13 cellular contexts compared by ENCODE assay signal in the genomic region with DNA sequence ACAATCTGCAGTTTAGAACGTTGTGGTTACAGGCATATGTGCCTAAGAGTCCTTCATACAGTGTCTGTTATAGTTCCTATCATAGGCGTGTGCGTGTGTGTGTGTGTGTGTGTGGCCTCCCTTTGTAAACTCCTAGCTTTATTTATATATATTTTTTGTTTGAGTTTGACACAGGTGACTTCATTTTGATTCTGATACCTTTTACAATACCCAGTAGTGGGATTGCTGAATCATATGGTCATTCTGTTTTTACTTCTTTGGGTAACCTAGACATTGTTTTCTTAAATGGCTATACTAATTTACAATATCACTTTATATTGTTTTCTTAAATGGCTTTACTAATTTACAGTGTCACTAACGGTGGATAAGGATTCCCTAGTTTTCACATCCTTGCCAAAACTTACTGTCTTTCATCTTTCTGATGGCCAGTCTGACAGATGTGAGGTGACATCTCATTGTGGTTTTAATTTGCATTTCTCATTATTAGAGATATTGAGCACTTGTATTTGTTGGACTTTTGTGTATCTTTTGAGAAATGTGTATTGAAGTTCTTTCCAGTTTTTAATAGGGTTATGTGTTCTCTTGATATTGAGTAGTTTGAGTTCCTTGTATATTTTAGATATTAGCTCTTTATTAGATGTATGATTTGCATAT.
DNase-seq lines count a peak whose midpoint lies in the region; ATAC-seq lines count a peak whose summit lies in the region.
"Had no signal": no experiment of that assay in that cellular context is flagged by ENCODE, and none has a peak within 500 bp of the region (broad histone marks: within the 10 kb centered on the region; RNA-seq: fewer than 3 reads in every experiment).

No MANE protein-coding gene starts in this region.

- peak; percentile 74 for ATAC-seq in GM18907 (IDR thresholded peaks at IDR 0.05; ENCODE audit: unreplicated experiment)
- ATAC-seq in GM21528 (IDR thresholded peaks at IDR 0.05; ENCODE audit: low FRiP score, unreplicated experiment), result peak; percentile 69
- peak; percentile 73 for ATAC-seq in HG03025 (IDR thresholded peaks at IDR 0.05; ENCODE audit: low FRiP score, unreplicated experiment)
- peak; percentile 48 for ATAC-seq in HG03575 (IDR thresholded peaks at IDR 0.05; ENCODE audit: extremely low read depth, insufficient number of reproducible peaks, low FRiP score, unreplicated experiment)

- DNase-seq in NCI-H82 treated with DMSO at 0.1 percent for 48 hours (lab: John Stamatoyannopoulos, UW; ENCODE audit: unreplicated experiment) (no peak), C1 segment of cervical spinal cord (lab: John Stamatoyannopoulos, UW) (no peak), activated gamma-delta T cell treated with Interleukin-2 at 50 U/mL for 16 hours (no peak)
- DNase-seq in activated T-cell treated with anti-CD3 and anti-CD28 coated beads, Interleukin-2, amount 50 U/mL, for 1 hour, result no peak
- DNase-seq: activated T-cell treated with anti-CD3 and anti-CD28 coated beads, Interleukin-2, amount 50 U/mL, for 24 hours; adrenal gland; NCI-H1694 treated with DMSO at 0.1 percent for 48 hours; NCI-H526 treated with DMSO at 0.1 percent for 48 hours; Peyer's patch had no signal
